In the genomic region with DNA sequence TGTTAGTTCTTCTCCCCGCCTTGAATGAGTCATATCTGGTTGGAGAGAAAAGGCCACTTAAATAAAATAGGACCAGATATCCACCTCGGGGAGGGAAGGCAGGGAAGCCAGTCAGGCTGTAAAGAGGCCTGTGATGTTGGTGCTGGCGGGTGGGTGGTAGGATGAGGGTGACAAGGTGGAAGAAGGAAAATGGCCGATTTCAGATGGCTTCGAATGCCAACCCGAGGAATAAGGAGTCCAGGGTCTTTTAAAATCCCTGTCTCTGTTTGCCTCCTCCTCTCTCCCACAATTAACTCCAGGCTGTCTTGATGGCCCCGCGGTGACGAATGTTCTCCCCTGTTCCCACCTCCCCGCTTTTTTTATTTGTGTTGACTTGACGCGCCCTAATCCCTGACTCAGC, we compare ENCODE assay signal across 1 cellular context.
TF ChIP-seq lines count a peak whose summit lies in the region.

No MANE protein-coding gene starts in this region.

TF ChIP-seq in H1, 55 proteins besides CTCF, POLR2A, EP300 and RAD21:
- TF ChIP-seq POU5F1 (IDR thresholded peaks at IDR 0.05; ENCODE audit: low read depth, low read length), result no peak
- TF ChIP-seq, protein P1, sequence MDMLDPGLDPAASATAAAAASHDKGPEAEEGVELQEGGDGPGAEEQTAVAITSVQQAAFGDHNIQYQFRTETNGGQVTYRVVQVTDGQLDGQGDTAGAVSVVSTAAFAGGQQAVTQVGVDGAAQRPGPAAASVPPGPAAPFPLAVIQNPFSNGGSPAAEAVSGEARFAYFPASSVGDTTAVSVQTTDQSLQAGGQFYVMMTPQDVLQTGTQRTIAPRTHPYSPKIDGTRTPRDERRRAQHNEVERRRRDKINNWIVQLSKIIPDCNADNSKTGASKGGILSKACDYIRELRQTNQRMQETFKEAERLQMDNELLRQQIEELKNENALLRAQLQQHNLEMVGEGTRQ (IDR thresholded peaks at IDR 0.05; ENCODE audit: low read length), result no peak
- TF ChIP-seq BCL11A (IDR thresholded peaks at IDR 0.05; ENCODE audit: low read depth in 2 of 2, low read length in 2 of 2), result no peak
- 0 out of 2 replicates have a peak, but pooled peaks have one; percentile 38 for TF ChIP-seq YY1 (IDR thresholded peaks at IDR 0.05; ENCODE audit: low read depth, low read length)
